In genomic region chr2:177772529-177772928, GRCh38 we compare ENCODE assay signal across 8 cellular contexts.
DNase-seq lines count a peak whose midpoint lies in the region; ATAC-seq and TF ChIP-seq lines count a peak whose summit lies in the region.

No MANE protein-coding gene starts in this region.

- no peak overlapping the region for H3K4me3 ChIP-seq in body of pancreas
- H3K4me3 ChIP-seq in naive thymus-derived CD4-positive, alpha-beta T cell (ENCODE audit: low read length) = no peak overlapping the region

- no peaks in the 10 kb centered on the region for H3K4me1 ChIP-seq in body of pancreas
- no peaks in the 10 kb centered on the region for H3K4me1 ChIP-seq in naive thymus-derived CD4-positive, alpha-beta T cell (ENCODE audit: control insufficient read depth in 2 of 2, insufficient read depth in 2 of 2, low read length in 2 of 2)

- H3K4me1 Mint-ChIP-seq in naive thymus-derived CD4-positive, alpha-beta T cell = peaks cover 0 to 7% (median 4%) of the 10 kb centered on the region in 7 donors
- H3K4me1 Mint-ChIP-seq in activated T-cell treated with anti-CD3 and anti-CD28 coated beads, Interleukin-2, amount 50 U/mL, for 4 hours (ENCODE audit: low read depth) = peaks cover 6% of the 10 kb centered on the region

- no peak for TF ChIP-seq POLR2A in body of pancreas (IDR thresholded peaks at IDR 0.05)

- CTCF ChIA-PET in naive thymus-derived CD4-positive, alpha-beta T cell (lab: Charles Lee) = interaction anchor here (0.7 to 2.5 kb wide), 7 partner anchors 8 to 607 kb away, joined by 3 to 8 read pairs (median 5); no protein-coding TSS in a partner anchor

- POLR2A ChIA-PET in naive thymus-derived CD4-positive, alpha-beta T cell (lab: Charles Lee) = interaction anchor here (0.6 kb wide), 1 partner anchor 17 kb away, joined by 3 read pairs; no protein-coding TSS in a partner anchor

- peaks cover 0 to 16% (median 0%) of the 10 kb centered on the region in 5 donors for H3K27me3 Mint-ChIP-seq in naive thymus-derived CD4-positive, alpha-beta T cell
- H3K27me3 Mint-ChIP-seq in activated T-cell treated with anti-CD3 and anti-CD28 coated beads, Interleukin-2, amount 50 U/mL, for 4 hours (ENCODE audit: low read depth) = peaks cover 2% of the 10 kb centered on the region

- intact Hi-C loops in body of pancreas (cut with DNase I) = no loop called here
- intact Hi-C loops in naive thymus-derived CD4-positive, alpha-beta T cell (cut with micrococcal nuclease) = loop anchor here (1.0 to 5.0 kb wide), 8 partner anchors 9 to 340 kb away; partner anchors contain the start of gene RBM45 (in 1 of the 2)
- intact Hi-C loops in posterior cingulate gyrus (cut with DNase I) = no loop called here

- peak in 6 of 7 experiments; percentile 16 to 41 (median 26) for TF ChIP-seq CTCF in body of pancreas (IDR thresholded peaks at IDR 0.05)

- DNase-seq in NCI-H446 (lab: John Stamatoyannopoulos, UW) (peak; percentile 10 to 49), NCI-H446 treated with DMSO at 0.1 percent for 48 hours (lab: John Stamatoyannopoulos, UW) (no peak), LoVo (ENCODE audit: low spot score) (peak; percentile 20), body of pancreas (no peak), posterior cingulate gyrus (no peak)
- DNase-seq in naive thymus-derived CD4-positive, alpha-beta T cell = peak in 5 of 9 donors; percentile 22 to 38 (median 25)
- no peak for DNase-seq in activated T-cell treated with anti-CD3 and anti-CD28 coated beads, Interleukin-2, amount 50 U/mL, for 4 hours

- H3K4me3 Mint-ChIP-seq in naive thymus-derived CD4-positive, alpha-beta T cell = no peak overlapping the region
- no peak overlapping the region for H3K4me3 Mint-ChIP-seq in activated T-cell treated with anti-CD3 and anti-CD28 coated beads, Interleukin-2, amount 50 U/mL, for 4 hours

- no peaks in the 10 kb centered on the region for H3K36me3 ChIP-seq in body of pancreas (replicated peaks in 1 of 2; ENCODE audit: insufficient read depth in 1 of 2, low read depth in 2 of 2)
- no peaks in the 10 kb centered on the region for H3K36me3 ChIP-seq in naive thymus-derived CD4-positive, alpha-beta T cell (ENCODE audit: control insufficient read depth in 2 of 3, insufficient read depth in 3 of 3, low read length in 3 of 3)

- no peak overlapping the region for H3K27ac ChIP-seq in body of pancreas
- no peak overlapping the region for H3K27ac ChIP-seq in naive thymus-derived CD4-positive, alpha-beta T cell (ENCODE audit: low read depth, low read length)

- H3K27ac Mint-ChIP-seq in naive thymus-derived CD4-positive, alpha-beta T cell = no peak overlapping the region

- H3K9me3 ChIP-seq in body of pancreas = no peaks in the 10 kb centered on the region
- H3K9me3 ChIP-seq in naive thymus-derived CD4-positive, alpha-beta T cell (ENCODE audit: control insufficient read depth in 2 of 3, low read length in 3 of 3) = no peaks in the 10 kb centered on the region

- no peaks in the 10 kb centered on the region for H3K36me3 Mint-ChIP-seq in naive thymus-derived CD4-positive, alpha-beta T cell
- H3K36me3 Mint-ChIP-seq in activated T-cell treated with anti-CD3 and anti-CD28 coated beads, Interleukin-2, amount 50 U/mL, for 4 hours (ENCODE audit: insufficient read depth) = no peaks in the 10 kb centered on the region

- H3K9me3 Mint-ChIP-seq in naive thymus-derived CD4-positive, alpha-beta T cell = peaks cover 0 to 2% (median 0%) of the 10 kb centered on the region in 11 donors
- H3K9me3 Mint-ChIP-seq in activated T-cell treated with anti-CD3 and anti-CD28 coated beads, Interleukin-2, amount 50 U/mL, for 4 hours = no peaks in the 10 kb centered on the region

- H3K27me3 ChIP-seq in body of pancreas = no peaks in the 10 kb centered on the region
- H3K27me3 ChIP-seq in naive thymus-derived CD4-positive, alpha-beta T cell (ENCODE audit: control insufficient read depth in 2 of 2, insufficient read depth in 2 of 2, low read length in 2 of 2) = peaks cover 0 to 2% of the 10 kb centered on the region in 2 donors

- ATAC-seq in body of pancreas (no peak), GM19455 (IDR thresholded peaks at IDR 0.05; ENCODE audit: unreplicated experiment) (no peak)
- no peak for ATAC-seq in naive thymus-derived CD4-positive, alpha-beta T cell
- no peak for ATAC-seq in activated T-cell treated with anti-CD3 and anti-CD28 coated beads, Interleukin-2, amount 50 U/mL, for 4 hours

Comparison
In these comparisons a context has a peak if more than half of its experiments do, and no peak if none do; other contexts are left out.
1. DNase-seq: peak in NCI-H446 (2 of 2), LoVo (single experiment) and naive thymus-derived CD4-positive, alpha-beta T cell (5 of 9); none in NCI-H446 treated with DMSO at 0.1 percent for 48 hours (single experiment), body of pancreas (0 of 4), posterior cingulate gyrus (0 of 10) and activated T-cell treated with anti-CD3 and anti-CD28 coated beads, Interleukin-2, amount 50 U/mL, for 4 hours (single experiment).
2. intact Hi-C loops: an anchor here in naive thymus-derived CD4-positive, alpha-beta T cell (1.0 to 5.0 kb wide); none called in body of pancreas and posterior cingulate gyrus.